8 cellular contexts compared by ENCODE assay signal in the genomic region with DNA sequence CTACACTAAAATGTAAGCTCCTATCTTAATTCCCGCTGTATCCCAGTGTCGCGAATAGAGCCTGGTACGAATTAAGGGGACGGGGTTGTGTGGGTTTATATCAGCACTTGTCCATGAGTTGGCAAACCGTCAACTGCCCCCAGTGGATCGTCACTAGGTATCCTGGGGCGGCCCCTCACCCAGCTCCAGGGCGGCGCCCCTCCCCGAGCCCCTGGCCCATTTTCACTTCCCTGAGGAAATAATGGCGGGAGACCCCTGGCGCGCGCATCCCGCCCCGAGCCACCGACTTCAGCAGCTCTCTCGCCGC. TPM values are rescaled to one million over a fixed set of nuclear protein-coding genes. Genes with fewer than 3 reads are reported as not detected.
DNase-seq lines count a peak whose midpoint lies in the region; ATAC-seq, FAIRE-seq and TF ChIP-seq lines count a peak whose summit lies in the region.

No MANE protein-coding gene starts in this region.

- no peak for TF ChIP-seq CTCF in HepG2 (CRISPR knock-in tag; IDR thresholded peaks at IDR 0.05)
- no peak for TF ChIP-seq CTCF in upper lobe of left lung (IDR thresholded peaks at IDR 0.05)

- H3K27ac Mint-ChIP-seq in activated naive CD8-positive, alpha-beta T cell treated with anti-CD3 and anti-CD28 coated beads for 36 hours = peak overlapping the region; percentile 97

- peak overlapping the region; percentile 87 for H3K27ac ChIP-seq in HepG2 (ENCODE audit: extremely low read length, insufficient read depth, low read length)
- peak overlapping the region; percentile 72 to 89 (median 77) for H3K27ac ChIP-seq in upper lobe of left lung

- H2AFZ ChIP-seq in HepG2 (ENCODE audit: low read length) = no peak overlapping the region

- no peak for TF ChIP-seq RAD21 in HepG2 (CRISPR knock-in tag; IDR thresholded peaks at IDR 0.05)

- H3K9ac ChIP-seq in HepG2 (ENCODE audit: insufficient read depth, low read depth, low read length) = peak overlapping the region; percentile 87

- H3K4me3 ChIP-seq in HepG2 (replicated peaks in 1 of 3; ENCODE audit: insufficient read depth in 1 of 3, low read depth in 2 of 3, low read length in 3 of 3) = peak overlapping the region; percentile 93 to 97 (median 97)
- H3K4me3 ChIP-seq in upper lobe of left lung = peak overlapping the region; percentile 81 to 95 (median 84)

- 0% methylated on average over 3 of the region's 20 CpGs for WGBS in HepG2 (ENCODE audit: low lambda C conversion rate)
- 3 to 8% methylated on average over 6 to 20 of the region's 20 CpGs for WGBS in upper lobe of left lung, 2 donors

- CTCF ChIA-PET in HepG2 (lab: Yijun Ruan, JAX; ENCODE audit: low intra/inter-chr PET ratio, low total read pairs) = no interaction called here

- H3K4me1 ChIP-seq in HepG2 (ENCODE audit: insufficient read depth, low read length) (peaks cover 38% of the 10 kb centered on the region), upper lobe of left lung (peaks cover 4 to 18% (median 12%) of the 10 kb centered on the region in 4 donors)

- no TSS peak for BruUV-seq in HepG2 (replicated peaks; lab: Mats Ljungman, UMichigan)

- no peak for FAIRE-seq in HepG2 (lab: Jason Lieb, UNC)

- peaks cover 15% of the 10 kb centered on the region for H3K79me2 ChIP-seq in HepG2 (ENCODE audit: insufficient read depth, low read length)

- TF ChIP-seq EP300 in HepG2 (IDR thresholded peaks at IDR 0.05; ENCODE audit: low read depth in 2 of 2, low read length in 2 of 2) = no peak
- no peak for TF ChIP-seq EP300 in HepG2 (CRISPR knock-in tag; IDR thresholded peaks at IDR 0.05; ENCODE audit: borderline replicate concordance)
- TF ChIP-seq EP300 in upper lobe of left lung (IDR thresholded peaks at IDR 0.05) = no peak

- TF ChIP-seq POLR2A in HepG2 (IDR thresholded peaks at IDR 0.05; ENCODE audit: insufficient read depth in 1 of 2, low read depth in 2 of 2, low read length in 2 of 2) (no peak), upper lobe of left lung (IDR thresholded peaks at IDR 0.05) (no peak)

- in situ Hi-C loops in HepG2 (cut with HindIII; ENCODE audit: extremely low pct_ligation_motif_present, low pct_unique_long_range_greater_than_20kb) = no loop called here

- POLR2A ChIA-PET in HepG2 (lab: Yijun Ruan, JAX) = interaction anchor here (0.8 to 3.3 kb wide), 11 partner anchors 9 to 71 kb away, joined by 3 to 41 read pairs (median 5); partner anchors contain the start of genes EEFSEC and SEC61A1

- H3K9me3 ChIP-seq in HepG2 (ENCODE audit: low read length) (no peaks in the 10 kb centered on the region), upper lobe of left lung (no peaks in the 10 kb centered on the region)

- peak; percentile 9 for DNase-seq in stimulated activated CD8-positive, alpha-beta memory T cell treated with anti-CD3 and anti-CD28 coated beads, Interleukin-12 subunit alpha, Interleukin-12 subunit beta, amount 100 ng/mL, for 24 hours (ENCODE audit: extremely low read depth)
- no peak for DNase-seq in stimulated activated CD8-positive, alpha-beta memory T cell treated with anti-CD3 and anti-CD28 coated beads, Interleukin-4, amount 100 ng/mL, for 48 hours
- DNase-seq in activated naive CD8-positive, alpha-beta T cell treated with anti-CD3 and anti-CD28 coated beads for 36 hours = no peak
- no peak for DNase-seq in HepG2 (ENCODE audit: low spot score)
- no peak for DNase-seq in upper lobe of left lung
- DNase-seq in NCI-H187 (lab: John Stamatoyannopoulos, UW) = no peak

- H3K4me1 Mint-ChIP-seq in activated naive CD8-positive, alpha-beta T cell treated with anti-CD3 and anti-CD28 coated beads for 36 hours = peaks cover 28% of the 10 kb centered on the region

- H4K20me1 ChIP-seq in HepG2 (ENCODE audit: insufficient read depth, low read length) = no peaks in the 10 kb centered on the region

- H3K36me3 ChIP-seq in HepG2 (replicated peaks in 1 of 2; ENCODE audit: control insufficient read depth in 1 of 2, insufficient read depth in 2 of 2, low read length in 2 of 2) (no peaks in the 10 kb centered on the region), upper lobe of left lung (peaks cover 0 to 8% (median 0%) of the 10 kb centered on the region in 4 donors)

- H3K36me3 Mint-ChIP-seq in activated naive CD8-positive, alpha-beta T cell treated with anti-CD3 and anti-CD28 coated beads for 36 hours = peaks cover 35% of the 10 kb centered on the region

- peaks cover 7% of the 10 kb centered on the region for H3K9me3 Mint-ChIP-seq in activated naive CD8-positive, alpha-beta T cell treated with anti-CD3 and anti-CD28 coated beads for 36 hours

- H3K27me3 ChIP-seq in HepG2 (ENCODE audit: control insufficient read depth in 1 of 2, insufficient read depth in 2 of 2, low read length in 2 of 2) (no peaks in the 10 kb centered on the region), upper lobe of left lung (no peaks in the 10 kb centered on the region)

- peak overlapping the region; percentile 94 for H3K4me3 Mint-ChIP-seq in activated naive CD8-positive, alpha-beta T cell treated with anti-CD3 and anti-CD28 coated beads for 36 hours

- intact Hi-C loops in HepG2 (cut with micrococcal nuclease; ENCODE audit: unreplicated experiment) = no loop called here

- ATAC-seq in HepG2 = peak; percentile 31
- no peak for ATAC-seq in upper lobe of left lung (ENCODE audit: low FRiP score in 2 of 2)
- ATAC-seq in HG03520 (IDR thresholded peaks at IDR 0.05; ENCODE audit: unreplicated experiment) = no peak
- no peak for ATAC-seq in GM21529 (IDR thresholded peaks at IDR 0.05; ENCODE audit: unreplicated experiment)

- H3K27me3 Mint-ChIP-seq in activated naive CD8-positive, alpha-beta T cell treated with anti-CD3 and anti-CD28 coated beads for 36 hours = no peaks in the 10 kb centered on the region

- peak overlapping the region; percentile 80 for H3K4me2 ChIP-seq in HepG2 (ENCODE audit: low read depth, low read length)

TF ChIP-seq in HepG2, 621 proteins besides CTCF, POLR2A, EP300 and RAD21 (continues in another document):
- TF ChIP-seq MEIS1 (CRISPR knock-in tag; IDR thresholded peaks at IDR 0.05; ENCODE audit: borderline replicate concordance) (no peak), SRSF4 (IDR thresholded peaks at IDR 0.05; ENCODE audit: low read depth, low read length, poor library complexity, severe bottlenecking) (no peak), GZF1 (CRISPR knock-in tag; IDR thresholded peaks at IDR 0.05) (no peak), ZNF564 (CRISPR knock-in tag; IDR thresholded peaks at IDR 0.05) (0 out of 2 replicates have a peak, but pooled peaks have one; percentile 35), MED1 (CRISPR knock-in tag; IDR thresholded peaks at IDR 0.05) (no peak)

RNA-seq across cellular contexts. Expression of gene RUVBL1, which starts 0.4 kb away (rescaled TPM):
- 100 to 1,000 TPM; 120 to 122 TPM for total RNA-seq in activated naive CD8-positive, alpha-beta T cell treated with anti-CD3 and anti-CD28 coated beads for 36 hours
- total RNA-seq in HepG2 (2016; rRNA removed; fragmentation: Illumina TruSeq; extraction: Trizol) (86.3 and 120 TPM in 2 replicates), upper lobe of left lung (10 to 100 TPM; 16.0 to 26.9 (median 21.8) TPM)
- 21.3 and 22.5 TPM in 2 replicates for total RNA-seq in HepG2 (2016; cell fraction: cytosol; rRNA removed; fragmentation: Illumina TruSeq; extraction: Trizol; ENCODE audit: low read depth)
- 90.7 and 130 TPM in 2 replicates for total RNA-seq in HepG2 (2016; cell fraction: insoluble cytoplasmic fraction; rRNA removed; fragmentation: Illumina TruSeq; extraction: Trizol)
- total RNA-seq in HepG2 (2016; cell fraction: membrane; rRNA removed; fragmentation: Illumina TruSeq; extraction: Trizol) = 28.2 and 30.2 TPM in 2 replicates
- total RNA-seq in HepG2 (2016; cell fraction: nucleus; rRNA removed; fragmentation: Illumina TruSeq; extraction: Trizol) = 36.7 and 39.2 TPM in 2 replicates
- polyA plus RNA-seq in HepG2 (2011; rRNA removed) = 29.7 and 32.7 TPM in 2 replicates
- 38.1 and 39.4 TPM in 2 replicates for polyA plus RNA-seq in HepG2 (2011; cell fraction: cytosol; rRNA removed)
- polyA plus RNA-seq in HepG2 (2011; cell fraction: nucleus; rRNA removed) = 13.5 and 14.5 TPM in 2 replicates
- 33.6 and 40.3 TPM in 2 replicates for polyA plus RNA-seq in HepG2 (2012)
- polyA plus RNA-seq in HepG2 (2016; cell fraction: cytosol; fragmentation: Illumina TruSeq; extraction: Trizol; ENCODE audit: low read depth) = 11.3 and 12.3 TPM in 2 replicates
- polyA plus RNA-seq in HepG2 (2016; cell fraction: insoluble cytoplasmic fraction; fragmentation: Illumina TruSeq; extraction: Trizol; ENCODE audit: low read depth) = 101 and 104 TPM in 2 replicates
- 16.7 and 17.6 TPM in 2 replicates for polyA plus RNA-seq in HepG2 (2016; cell fraction: membrane; fragmentation: Illumina TruSeq; extraction: Trizol; ENCODE audit: low read depth)
- polyA plus RNA-seq in HepG2 (2016; cell fraction: nucleus; fragmentation: Illumina TruSeq; extraction: Trizol; ENCODE audit: insufficient read depth, low read depth) = 38.5 and 40.8 TPM in 2 replicates
- 48.8 and 126 TPM in 2 replicates for polyA minus RNA-seq in HepG2 (2011; rRNA and poly(A)+ RNA removed; ENCODE audit: low replicate concordance)
- polyA minus RNA-seq in HepG2 (2011; cell fraction: cytosol; rRNA and poly(A)+ RNA removed) = 20.6 and 22.9 TPM in 2 replicates
- 24.2 and 25.6 TPM in 2 replicates for polyA minus RNA-seq in HepG2 (2011; cell fraction: nucleus; rRNA and poly(A)+ RNA removed)

RNA-seq across cellular contexts. Expression of gene EEFSEC, which starts 30.1 kb away (rescaled TPM):
- total RNA-seq in activated naive CD8-positive, alpha-beta T cell treated with anti-CD3 and anti-CD28 coated beads for 36 hours = 10 to 100 TPM; 22.4 to 23.9 TPM
- total RNA-seq in HepG2 (2016; rRNA removed; fragmentation: Illumina TruSeq; extraction: Trizol) (6.4 and 7.9 TPM in 2 replicates), upper lobe of left lung (10 to 100 TPM; 14.9 to 38.8 (median 17.9) TPM)
- 5.1 and 5.6 TPM in 2 replicates for total RNA-seq in HepG2 (2016; cell fraction: cytosol; rRNA removed; fragmentation: Illumina TruSeq; extraction: Trizol; ENCODE audit: low read depth)
- total RNA-seq in HepG2 (2016; cell fraction: insoluble cytoplasmic fraction; rRNA removed; fragmentation: Illumina TruSeq; extraction: Trizol) = 5.8 and 6.7 TPM in 2 replicates
- total RNA-seq in HepG2 (2016; cell fraction: membrane; rRNA removed; fragmentation: Illumina TruSeq; extraction: Trizol) = 5.6 and 6.3 TPM in 2 replicates
- total RNA-seq in HepG2 (2016; cell fraction: nucleus; rRNA removed; fragmentation: Illumina TruSeq; extraction: Trizol) = 7.1 and 7.7 TPM in 2 replicates
- 24.2 and 27.4 TPM in 2 replicates for polyA plus RNA-seq in HepG2 (2011; rRNA removed)
- 13.2 and 18.2 TPM in 2 replicates for polyA plus RNA-seq in HepG2 (2011; cell fraction: cytosol; rRNA removed)
- 26.2 and 26.5 TPM in 2 replicates for polyA plus RNA-seq in HepG2 (2011; cell fraction: nucleus; rRNA removed)
- 17.5 and 20.3 TPM in 2 replicates for polyA plus RNA-seq in HepG2 (2012)
- 8.0 and 8.6 TPM in 2 replicates for polyA plus RNA-seq in HepG2 (2016; cell fraction: cytosol; fragmentation: Illumina TruSeq; extraction: Trizol; ENCODE audit: low read depth)
- polyA plus RNA-seq in HepG2 (2016; cell fraction: insoluble cytoplasmic fraction; fragmentation: Illumina TruSeq; extraction: Trizol; ENCODE audit: low read depth) = 17.4 and 20.8 TPM in 2 replicates
- polyA plus RNA-seq in HepG2 (2016; cell fraction: membrane; fragmentation: Illumina TruSeq; extraction: Trizol; ENCODE audit: low read depth) = 10.3 and 10.7 TPM in 2 replicates
- polyA plus RNA-seq in HepG2 (2016; cell fraction: nucleus; fragmentation: Illumina TruSeq; extraction: Trizol; ENCODE audit: insufficient read depth, low read depth) = 13.2 and 13.4 TPM in 2 replicates
- polyA minus RNA-seq in HepG2 (2011; rRNA and poly(A)+ RNA removed; ENCODE audit: low replicate concordance) = 28.2 and 50.1 TPM in 2 replicates
- 15.1 and 16.0 TPM in 2 replicates for polyA minus RNA-seq in HepG2 (2011; cell fraction: cytosol; rRNA and poly(A)+ RNA removed)
- 31.0 and 36.3 TPM in 2 replicates for polyA minus RNA-seq in HepG2 (2011; cell fraction: nucleus; rRNA and poly(A)+ RNA removed)
